ENCODE assay signal across 28 cellular contexts in genomic region chr4:109012286-109012880, GRCh38.
"Had no signal": no experiment of that assay in that cellular context is flagged by ENCODE, and none has a peak within 500 bp of the region (broad histone marks: within the 10 kb centered on the region; RNA-seq: fewer than 3 reads in every experiment).

No MANE protein-coding gene starts in this region.

- H3K4me1 ChIP-seq: parathyroid adenoma, right lobe of liver, sigmoid colon, stomach, thyroid gland, upper lobe of left lung, vagina had no signal

- H2AFZ ChIP-seq: parathyroid adenoma had no signal

- H3K36me3 ChIP-seq: ovary, right lobe of liver, sigmoid colon, stomach, thoracic aorta, thyroid gland, tibial nerve, upper lobe of left lung, vagina had no signal

- H3K4me1 Mint-ChIP-seq: stimulated activated effector memory CD8-positive, alpha-beta T cell treated with anti-CD3 and anti-CD28 coated beads, Interleukin-12 subunit alpha, Interleukin-12 subunit beta, amount 100 ng/mL, for 72 hours; stimulated activated naive B cell treated with anti-CD40 and anti-IgM and Interleukin-4, amounts not matched to agents 10 μg/mL and 1 μg/mL and 100 μg/mL, for 72 hours had no signal

- H3K9ac ChIP-seq: parathyroid adenoma had no signal

- H3K27me3 Mint-ChIP-seq: progenitor cell of endocrine pancreas; stimulated activated naive B cell treated with anti-CD40 and anti-IgM and Interleukin-4, amounts not matched to agents 10 μg/mL and 1 μg/mL and 100 μg/mL, for 72 hours had no signal

- H3K36me3 Mint-ChIP-seq: naive thymus-derived CD8-positive, alpha-beta T cell; natural killer cell treated with Interleukin-12 subunit alpha and Interleukin-12 subunit beta and Interleukin-15 and Interleukin-18, amount 100 ng/mL, for 72 hours; stimulated activated effector memory CD8-positive, alpha-beta T cell treated with anti-CD3 and anti-CD28 coated beads, Interleukin-12 subunit alpha, Interleukin-12 subunit beta, amount 100 ng/mL, for 72 hours; stimulated activated naive B cell treated with anti-CD40 and anti-IgM and Interleukin-4, amounts not matched to agents 10 μg/mL and 1 μg/mL and 100 μg/mL, for 72 hours had no signal

- H3K4me3 ChIP-seq: ovary, psoas muscle, right lobe of liver, sigmoid colon, stomach, thoracic aorta, thyroid gland, tibial nerve, upper lobe of left lung, vagina had no signal

- DNase-seq: naive thymus-derived CD8-positive, alpha-beta T cell; nephron progenitor cell; occipital lobe; ovary; psoas muscle; right lobe of liver; sigmoid colon; small intestine; stimulated activated CD4-positive, alpha-beta T cell treated with anti-CD3 and anti-CD28 coated beads, Interleukin-15, amount 100 ng/mL, for 24 hours; stimulated activated CD4-positive, alpha-beta T cell treated with anti-CD3 and anti-CD28 coated beads, Interleukin-2, amount 100 ng/mL, for 24 hours; stimulated activated CD4-positive, alpha-beta T cell treated with anti-CD3 and anti-CD28 coated beads, Interleukin-2, amount 100 ng/mL, for 48 hours; stimulated activated CD4-positive, alpha-beta T cell treated with anti-CD3 and anti-CD28 coated beads, Interleukin-4, amount 100 ng/mL, for 24 hours; stimulated activated naive B cell treated with anti-CD40 and anti-IgM and Interleukin-4, amounts not matched to agents 10 μg/mL and 1 μg/mL and 100 μg/mL, for 72 hours; stimulated activated naive CD4-positive, alpha-beta T cell treated with Interleukin-2 at 50 U/mL for 16 hours; stomach; thyroid gland; trophoblast cell had no signal

- H3K9me3 Mint-ChIP-seq: neural crest cell; stimulated activated effector memory CD8-positive, alpha-beta T cell treated with anti-CD3 and anti-CD28 coated beads, Interleukin-12 subunit alpha, Interleukin-12 subunit beta, amount 100 ng/mL, for 72 hours; stimulated activated naive B cell treated with anti-CD40 and anti-IgM and Interleukin-4, amounts not matched to agents 10 μg/mL and 1 μg/mL and 100 μg/mL, for 72 hours had no signal

- H3K27ac ChIP-seq: ovary, parathyroid adenoma, psoas muscle, right lobe of liver, sigmoid colon, stomach, thoracic aorta, thyroid gland, tibial nerve, upper lobe of left lung, vagina had no signal

- ATAC-seq: naive thymus-derived CD8-positive, alpha-beta T cell; natural killer cell treated with Interleukin-12 subunit alpha and Interleukin-12 subunit beta and Interleukin-15 and Interleukin-18, amount 100 ng/mL, for 72 hours; psoas muscle; right cardiac atrium; right lobe of liver; stimulated activated effector memory CD8-positive, alpha-beta T cell treated with anti-CD3 and anti-CD28 coated beads, Interleukin-12 subunit alpha, Interleukin-12 subunit beta, amount 100 ng/mL, for 72 hours; stimulated activated naive B cell treated with anti-CD40 and anti-IgM and Interleukin-4, amounts not matched to agents 10 μg/mL and 1 μg/mL and 100 μg/mL, for 72 hours had no signal

- H3K27ac Mint-ChIP-seq: naive thymus-derived CD8-positive, alpha-beta T cell; natural killer cell treated with Interleukin-12 subunit alpha and Interleukin-12 subunit beta and Interleukin-15 and Interleukin-18, amount 100 ng/mL, for 72 hours; nephron progenitor cell; progenitor cell of endocrine pancreas; stimulated activated effector memory CD8-positive, alpha-beta T cell treated with anti-CD3 and anti-CD28 coated beads, Interleukin-12 subunit alpha, Interleukin-12 subunit beta, amount 100 ng/mL, for 72 hours; stimulated activated naive B cell treated with anti-CD40 and anti-IgM and Interleukin-4, amounts not matched to agents 10 μg/mL and 1 μg/mL and 100 μg/mL, for 72 hours had no signal

- H3K9me3 ChIP-seq: ovary, psoas muscle, right lobe of liver, sigmoid colon, thoracic aorta, thyroid gland, upper lobe of left lung, vagina had no signal

- H3K27me3 ChIP-seq: ovary, right lobe of liver, sigmoid colon, stomach, thyroid gland, tibial nerve, upper lobe of left lung, vagina had no signal

- H3K4me3 Mint-ChIP-seq: natural killer cell treated with Interleukin-12 subunit alpha and Interleukin-12 subunit beta and Interleukin-15 and Interleukin-18, amount 100 ng/mL, for 72 hours; nephron progenitor cell; neural crest cell; stimulated activated effector memory CD8-positive, alpha-beta T cell treated with anti-CD3 and anti-CD28 coated beads, Interleukin-12 subunit alpha, Interleukin-12 subunit beta, amount 100 ng/mL, for 72 hours; stimulated activated naive B cell treated with anti-CD40 and anti-IgM and Interleukin-4, amounts not matched to agents 10 μg/mL and 1 μg/mL and 100 μg/mL, for 72 hours had no signal

- FAIRE-seq: small intestine, urothelium cell line had no signal
